ENCODE assay signal across 36 cellular contexts in genomic region chr1:163128282-163128681, GRCh38. TPM values are rescaled to one million over a fixed set of nuclear protein-coding genes. Genes with fewer than 3 reads are reported as not detected.
"Had no signal": no experiment of that assay in that cellular context is flagged by ENCODE, and none has a peak within 500 bp of the region (broad histone marks: within the 10 kb centered on the region; RNA-seq: fewer than 3 reads in every experiment).

No MANE protein-coding gene starts in this region.

- H3K4me1 ChIP-seq: Peyer's patch had no signal

- ATAC-seq: activated CD8-positive, alpha-beta memory T cell treated with anti-CD3 and anti-CD28 coated beads, Interleukin-2, amount 10 ng/mL, durations not matched to agents 7 days and 5 days; activated naive CD8-positive, alpha-beta T cell treated with anti-CD3 and anti-CD28 coated beads, Interleukin-2, amount 50 U/mL, for 24 hours; PC-3; Right ventricle myocardium inferior; SK-N-SH treated with all-trans-retinoic acid at 6 μM for 48 hours had no signal

- H3K9me3 ChIP-seq: Peyer's patch had no signal

- H3K4me3 ChIP-seq: Peyer's patch had no signal

- H3K27me3 ChIP-seq: brain microvascular endothelial cell, Peyer's patch had no signal

- H3K36me3 ChIP-seq: brain microvascular endothelial cell, Peyer's patch, WERI-Rb-1 had no signal

- DNase-seq: activated CD4-positive, alpha-beta memory T cell treated with anti-CD3 and anti-CD28 coated beads, Interleukin-2, amount 10 ng/mL, durations not matched to agents 7 days and 5 days; activated CD4-positive, alpha-beta T cell treated with anti-CD3 and anti-CD28 coated beads for 1 hour; activated CD4-positive, alpha-beta T cell treated with anti-CD3 and anti-CD28 coated beads for 48 hours; activated CD4-positive, CD25-positive, alpha-beta regulatory T cell; activated CD8-positive, alpha-beta memory T cell treated with anti-CD3 and anti-CD28 coated beads for 24 hours; activated CD8-positive, alpha-beta memory T cell treated with anti-CD3 and anti-CD28 coated beads, Interleukin-2, amount 10 ng/mL, durations not matched to agents 7 days and 5 days; activated CD8-positive, alpha-beta memory T cell treated with anti-CD3 and anti-CD28 coated beads, Interleukin-2, amount 50 U/mL, for 48 hours; activated effector memory CD4-positive, alpha-beta T cell treated with Interleukin-2 at 50 U/mL for 16 hours; activated naive CD4-positive, alpha-beta T cell treated with anti-CD3 and anti-CD28 coated beads, Interleukin-2, amount 10 ng/mL, durations not matched to agents 7 days and 5 days; activated naive CD8-positive, alpha-beta T cell treated with anti-CD3 and anti-CD28 coated beads, Interleukin-2, amount 50 U/mL, for 24 hours; activated T-cell treated with anti-CD3 and anti-CD28 coated beads, Interleukin-2, amount 50 U/mL, for 48 hours; anterior cingulate cortex; brain microvascular endothelial cell; central memory CD4-positive, alpha-beta T cell; MM.1S; MV-4-11; NCI-H1092; NCI-H1436 treated with DMSO at 0.1 percent for 48 hours; NCI-H1694 treated with DMSO at 0.1 percent for 48 hours; NCI-H2029; NCI-H345; NCI-H524 treated with DMSO at 0.1 percent for 48 hours; NK-92 treated with Interleukin-12 subunit alpha and Interleukin-12 subunit beta, amount 100 ng/mL, for 24 hours; PC-3; Peyer's patch; SIG-M5; SW 1271; T-helper 1 cell; T-helper 2 cell; T-helper 9 cell; WERI-Rb-1 had no signal

- H3K27ac ChIP-seq: brain microvascular endothelial cell, Peyer's patch, RWPE1, WERI-Rb-1 had no signal

RNA-seq across cellular contexts. Expression of gene RGS4, which starts 59.1 kb away (rescaled TPM):
- total RNA-seq: activated CD4-positive, alpha-beta memory T cell treated with anti-CD3 and anti-CD28 coated beads, Interleukin-2, amount 10 ng/mL, durations not matched to agents 7 days and 5 days; activated CD8-positive, alpha-beta memory T cell treated with anti-CD3 and anti-CD28 coated beads, Interleukin-2, amount 10 ng/mL, durations not matched to agents 7 days and 5 days; NCI-H460; SK-MEL-5 had no signal
